1 cellular context compared by ENCODE assay signal in the genomic region with DNA sequence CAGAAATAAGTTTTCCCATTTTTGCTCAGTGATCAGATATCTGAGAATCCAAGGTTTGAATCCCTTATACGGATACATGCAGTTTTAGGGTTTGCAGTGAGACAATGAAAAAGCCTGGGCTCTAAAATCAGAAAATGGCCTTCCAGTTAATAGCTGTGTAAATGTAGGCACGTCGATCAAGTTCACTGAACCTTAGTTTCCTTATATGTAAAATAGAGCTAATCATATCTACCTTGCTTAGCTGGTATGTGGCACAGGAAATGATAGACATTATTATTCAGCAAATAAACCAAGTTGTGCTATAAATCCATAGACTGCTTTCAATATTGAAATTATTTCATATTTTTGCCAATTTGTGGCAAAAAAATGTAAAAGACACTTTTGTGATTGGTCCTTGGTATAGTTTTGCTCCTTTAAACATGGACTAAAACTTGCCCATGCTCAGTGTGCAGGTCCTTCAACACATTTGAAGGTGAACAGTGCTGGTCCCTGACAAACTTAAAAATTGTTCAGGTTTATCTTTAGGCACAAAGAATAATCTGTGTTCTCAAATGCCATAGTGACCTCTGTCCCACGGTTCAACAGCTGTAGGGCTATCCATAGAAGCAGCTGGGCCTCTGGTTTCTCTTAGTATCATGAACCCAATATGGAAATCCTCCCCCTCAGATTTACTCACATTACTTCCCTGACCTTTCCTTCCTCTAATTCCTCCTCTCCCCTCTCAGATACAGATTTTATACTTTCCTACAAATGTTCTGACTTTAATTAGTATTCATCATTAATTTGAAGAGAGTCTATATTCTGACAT.
TF ChIP-seq lines count a peak whose summit lies in the region.

No MANE protein-coding gene starts in this region.

TF ChIP-seq in GM12878, 131 proteins besides CTCF, POLR2A, EP300 and RAD21 (continued from another document):
- TF ChIP-seq, protein P1, sequence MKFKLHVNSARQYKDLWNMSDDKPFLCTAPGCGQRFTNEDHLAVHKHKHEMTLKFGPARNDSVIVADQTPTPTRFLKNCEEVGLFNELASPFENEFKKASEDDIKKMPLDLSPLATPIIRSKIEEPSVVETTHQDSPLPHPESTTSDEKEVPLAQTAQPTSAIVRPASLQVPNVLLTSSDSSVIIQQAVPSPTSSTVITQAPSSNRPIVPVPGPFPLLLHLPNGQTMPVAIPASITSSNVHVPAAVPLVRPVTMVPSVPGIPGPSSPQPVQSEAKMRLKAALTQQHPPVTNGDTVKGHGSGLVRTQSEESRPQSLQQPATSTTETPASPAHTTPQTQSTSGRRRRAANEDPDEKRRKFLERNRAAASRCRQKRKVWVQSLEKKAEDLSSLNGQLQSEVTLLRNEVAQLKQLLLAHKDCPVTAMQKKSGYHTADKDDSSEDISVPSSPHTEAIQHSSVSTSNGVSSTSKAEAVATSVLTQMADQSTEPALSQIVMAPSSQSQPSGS (IDR thresholded peaks at IDR 0.05; ENCODE audit: low read length), result no peak
- TF ChIP-seq, protein P2, sequence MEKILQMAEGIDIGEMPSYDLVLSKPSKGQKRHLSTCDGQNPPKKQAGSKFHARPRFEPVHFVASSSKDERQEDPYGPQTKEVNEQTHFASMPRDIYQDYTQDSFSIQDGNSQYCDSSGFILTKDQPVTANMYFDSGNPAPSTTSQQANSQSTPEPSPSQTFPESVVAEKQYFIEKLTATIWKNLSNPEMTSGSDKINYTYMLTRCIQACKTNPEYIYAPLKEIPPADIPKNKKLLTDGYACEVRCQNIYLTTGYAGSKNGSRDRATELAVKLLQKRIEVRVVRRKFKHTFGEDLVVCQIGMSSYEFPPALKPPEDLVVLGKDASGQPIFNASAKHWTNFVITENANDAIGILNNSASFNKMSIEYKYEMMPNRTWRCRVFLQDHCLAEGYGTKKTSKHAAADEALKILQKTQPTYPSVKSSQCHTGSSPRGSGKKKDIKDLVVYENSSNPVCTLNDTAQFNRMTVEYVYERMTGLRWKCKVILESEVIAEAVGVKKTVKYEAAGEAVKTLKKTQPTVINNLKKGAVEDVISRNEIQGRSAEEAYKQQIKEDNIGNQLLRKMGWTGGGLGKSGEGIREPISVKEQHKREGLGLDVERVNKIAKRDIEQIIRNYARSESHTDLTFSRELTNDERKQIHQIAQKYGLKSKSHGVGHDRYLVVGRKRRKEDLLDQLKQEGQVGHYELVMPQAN (conservative IDR thresholded peaks at IDR 0.05), result no peak
- TF ChIP-seq ETV6 (conservative IDR thresholded peaks at IDR 0.05 in 1 of 2, IDR thresholded peaks at IDR 0.05 in 1 of 2; ENCODE audit: borderline replicate concordance in 1 of 2, low read depth in 1 of 2) (no peak), HCFC1 (IDR thresholded peaks at IDR 0.05; ENCODE audit: low read length) (no peak), SMC3 (IDR thresholded peaks at IDR 0.05; ENCODE audit: borderline replicate concordance, low read length) (no peak), FOS (IDR thresholded peaks at IDR 0.05; ENCODE audit: borderline replicate concordance, extremely low read depth, insufficient read length) (no peak), CREB1 (IDR thresholded peaks at IDR 0.05; ENCODE audit: low read depth) (no peak), LARP7 (IDR thresholded peaks at IDR 0.05) (no peak), POLR2AphosphoS5 (IDR thresholded peaks at IDR 0.05; ENCODE audit: low read length) (no peak), BCLAF1 (IDR thresholded peaks at IDR 0.05) (no peak), NFIC (IDR thresholded peaks at IDR 0.05; ENCODE audit: low read depth, low read length) (no peak), EGR1 (IDR thresholded peaks at IDR 0.05; ENCODE audit: borderline replicate concordance in 1 of 2, low read depth in 2 of 2, low read length in 2 of 2) (no peak)
TF ChIP-seq in GM12878: peak in this region for 0.
